Comparison of ENCODE assay signal across 11 cellular contexts in the genomic region with DNA sequence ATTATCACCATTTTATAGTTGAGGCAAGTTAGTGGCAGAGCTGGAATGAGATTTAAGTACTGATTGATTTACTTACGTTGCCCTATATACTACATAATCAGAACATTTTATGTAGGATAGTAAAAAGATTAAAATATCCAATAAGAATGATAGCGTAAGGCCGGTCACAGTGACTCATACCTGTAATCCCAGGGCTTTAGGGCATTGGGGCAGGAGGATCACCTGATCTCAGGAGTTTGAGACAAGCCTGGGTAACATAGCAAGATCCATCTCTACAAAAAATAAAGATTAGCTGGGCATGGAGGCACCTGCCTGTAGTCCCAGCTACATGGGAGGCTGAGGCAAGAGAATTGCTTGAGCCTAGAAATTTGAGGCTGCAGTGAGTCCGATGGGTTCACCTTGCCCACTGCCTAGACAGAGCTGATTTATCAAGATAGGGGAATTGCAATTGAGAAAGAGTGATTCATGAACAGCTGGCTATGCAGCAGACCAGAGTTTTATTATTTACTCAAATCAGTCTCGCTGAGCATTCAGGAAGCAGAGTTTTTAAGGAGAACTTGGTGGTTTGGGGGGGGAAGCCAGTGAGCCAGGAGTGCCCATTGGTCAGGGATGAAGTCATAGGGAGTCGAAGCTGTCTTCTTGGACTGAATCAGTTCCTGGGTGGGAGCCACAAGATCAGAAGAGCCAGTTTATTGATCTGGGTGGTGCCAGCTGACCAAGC. TPM values are rescaled to one million over a fixed set of nuclear protein-coding genes. Genes with fewer than 3 reads are reported as not detected.
A peak's percentile ranks its signal among the peaks of the same experiment; 100 is the strongest.
DNase-seq lines count a peak whose midpoint lies in the region; ATAC-seq and TF ChIP-seq lines count a peak whose summit lies in the region.
"Had no signal": no experiment of that assay in that cellular context is flagged by ENCODE, and none has a peak within 500 bp of the region (broad histone marks: within the 10 kb centered on the region; RNA-seq: fewer than 3 reads in every experiment).

No MANE protein-coding gene starts in this region.

- H3K79me2 ChIP-seq in GM23248 (ENCODE audit: insufficient read depth), result no peaks in the 10 kb centered on the region
- H3K79me2 ChIP-seq in mammary epithelial cell (ENCODE audit: insufficient read depth, low read length), result no peaks in the 10 kb centered on the region

- no peaks in the 10 kb centered on the region for H3K9me2 ChIP-seq in GM23248 (ENCODE audit: insufficient read depth)

- TF ChIP-seq CTCF in mammary epithelial cell (conservative IDR thresholded peaks at IDR 0.05 in 1 of 2, IDR thresholded peaks at IDR 0.05 in 1 of 2; ENCODE audit: extremely low read depth in 1 of 2, insufficient read depth in 1 of 2, low read depth in 1 of 2, low read length in 2 of 2), result no peak

- no peaks in the 10 kb centered on the region for H3K36me3 ChIP-seq in GM23248 (ENCODE audit: low read depth)
- no peaks in the 10 kb centered on the region for H3K36me3 ChIP-seq in mammary epithelial cell (ENCODE audit: insufficient read depth, low read length)

- H3K9me3 ChIP-seq in GM23248 (ENCODE audit: low read depth), result no peaks in the 10 kb centered on the region
- no peaks in the 10 kb centered on the region for H3K9me3 ChIP-seq in mammary epithelial cell (replicated peaks; ENCODE audit: insufficient read depth, low read length)

- dilution Hi-C loops in mammary epithelial cell (cut with HindIII; ENCODE audit: low sequenced_read_pairs), result no loop called here

- H3K27me3 ChIP-seq in GM23248 (replicated peaks; ENCODE audit: insufficient read depth) (no peaks in the 10 kb centered on the region), mammary epithelial cell (ENCODE audit: insufficient read depth, low read length) (no peaks in the 10 kb centered on the region)

- DNase-seq in GM23248 (peak; percentile 7), NCI-H69 (lab: John Stamatoyannopoulos, UW) (peak; percentile 26), mammary epithelial cell (peak; percentile 53), myocyte (ENCODE audit: low read depth) (peak; percentile 66), hepatic stellate cell (ENCODE audit: low spot score) (no peak), HUDEP-2 (lab: John Stamatoyannopoulos, UW; ENCODE audit: unreplicated experiment in 76 of 76) (no peak), NCI-H2081 (lab: John Stamatoyannopoulos, UW) (no peak)
- DNase-seq: cerebellar nuclear complex, NCI-H446 had no signal

- H2AFZ ChIP-seq in GM23248 (no peak overlapping the region), mammary epithelial cell (ENCODE audit: low read depth, low read length) (no peak overlapping the region)

- H3K9ac ChIP-seq in GM23248, result no peak overlapping the region
- H3K9ac ChIP-seq in mammary epithelial cell (ENCODE audit: insufficient read depth, low read length), result no peak overlapping the region

- WGBS in GM23248 (ENCODE audit: low coverage in 1 of 2, low lambda C conversion rate in 2 of 2, missing lambda C conversion rate in 2 of 2), 2 experiments, result 72 to 79% methylated on average over 6 of the region's 6 CpGs
- WGBS in mammary epithelial cell (ENCODE audit: low coverage, missing lambda C conversion rate), result 81% methylated on average over 5 of the region's 6 CpGs

- H4K20me1 ChIP-seq in GM23248 (ENCODE audit: insufficient read depth), result no peaks in the 10 kb centered on the region
- no peaks in the 10 kb centered on the region for H4K20me1 ChIP-seq in mammary epithelial cell (ENCODE audit: insufficient read depth, low read length)

- BruUV-seq in mammary epithelial cell (replicated peaks; lab: Mats Ljungman, UMichigan), result no TSS peak

- H3K4me3 ChIP-seq in GM23248, result no peak overlapping the region
- no peak overlapping the region for H3K4me3 ChIP-seq in mammary epithelial cell (replicated peaks in 1 of 3; ENCODE audit: insufficient read depth in 1 of 3, low read depth in 2 of 3, low read length in 3 of 3)
- H3K4me3 ChIP-seq: smooth muscle cell had no signal

- no peak for ATAC-seq in GM21737 (IDR thresholded peaks at IDR 0.05; ENCODE audit: unreplicated experiment)

- no peaks in the 10 kb centered on the region for H3F3A ChIP-seq in GM23248 (ENCODE audit: insufficient read depth)

- H3K27ac ChIP-seq in GM23248, result no peak overlapping the region
- H3K27ac ChIP-seq in mammary epithelial cell (ENCODE audit: insufficient read depth, low read depth, low read length), result no peak overlapping the region

- CTCF ChIA-PET in mammary epithelial cell (lab: Charles Lee; ENCODE audit: low non-redundant PET), result no interaction called here

- intact Hi-C loops in mammary epithelial cell (cut with micrococcal nuclease), result no loop called here

- in situ Hi-C loops in GM23248 (cut with MboI), result loop anchor here (25.0 kb wide), 1 partner anchor 365 kb away; no protein-coding TSS in a partner anchor
- in situ Hi-C loops in mammary epithelial cell (cut with MboI; ENCODE audit: low sequenced_read_pairs in 2 of 2), result loop anchor here in 1 of 2 donors (25.0 kb wide), 1 partner anchor 365 kb away; no protein-coding TSS in a partner anchor

- H3K4me2 ChIP-seq in GM23248 (ENCODE audit: unreplicated experiment) (no peak overlapping the region), mammary epithelial cell (ENCODE audit: insufficient read depth, low read depth, low read length) (no peak overlapping the region)
- H3K4me2 ChIP-seq: smooth muscle cell had no signal

- no peaks in the 10 kb centered on the region for H3K4me1 ChIP-seq in GM23248 (ENCODE audit: insufficient read depth)
- H3K4me1 ChIP-seq in mammary epithelial cell (ENCODE audit: insufficient read depth, low read length), result no peaks in the 10 kb centered on the region

RNA-seq across cellular contexts. Expression of gene SGPP1, which starts 24.7 kb away (rescaled TPM):
- 38.4 and 44.5 TPM in 2 replicates for total RNA-seq in GM23248 (2014; rRNA removed; shearing (Covaris generic))
- 19.6 and 22.4 TPM in 2 replicates for polyA plus RNA-seq in GM23248 (2016; fragmentation: Nextera tagmentation; extraction: Ambion mirVana)
- 10 to 100 TPM; 25.3 to 55.2 TPM for total RNA-seq in mammary epithelial cell
- 10.9 TPM for polyA plus RNA-seq in mammary epithelial cell
- 3.2 TPM for polyA minus RNA-seq in mammary epithelial cell
- 15.8 and 17.4 TPM in 2 replicates for total RNA-seq in myocyte
- 7.4 TPM for polyA plus RNA-seq in myocyte (2012)

Comparison
In these comparisons a context has a peak if more than half of its experiments do, and no peak if none do; other contexts are left out.
1. DNase-seq: peak in GM23248 (single experiment), NCI-H69 (single experiment), mammary epithelial cell (single experiment) and myocyte (single experiment); none in hepatic stellate cell (single experiment), HUDEP-2 (0 of 76) and NCI-H2081 (0 of 2).